Comparison of ENCODE assay signal across 10 cellular contexts in genomic region chr14:91376547-91377477, GRCh38. TPM values are rescaled to one million over a fixed set of nuclear protein-coding genes. Genes with fewer than 3 reads are reported as not detected.
A peak's percentile ranks its signal among the peaks of the same experiment; 100 is the strongest.
DNase-seq lines count a peak whose midpoint lies in the region; ATAC-seq and TF ChIP-seq lines count a peak whose summit lies in the region.
"Had no signal": no experiment of that assay in that cellular context is flagged by ENCODE, and none has a peak within 500 bp of the region (broad histone marks: within the 10 kb centered on the region; RNA-seq: fewer than 3 reads in every experiment).

No MANE protein-coding gene starts in this region.

- in situ Hi-C loops in KBM-7 (cut with MboI; ENCODE audit: low pct_unique_long_range_greater_than_20kb, low sequenced_read_pairs) = no loop called here

- no peaks in the 10 kb centered on the region for H3K36me3 ChIP-seq in KMS-11 (ENCODE audit: insufficient read depth)
- H3K36me3 ChIP-seq: thoracic aorta had no signal

- no peak for TF ChIP-seq CTCF in KMS-11 (conservative IDR thresholded peaks at IDR 0.05; ENCODE audit: low read depth, low read length)
- TF ChIP-seq CTCF in natural killer cell (IDR thresholded peaks at IDR 0.05) = no peak

- H3K4me3 Mint-ChIP-seq in activated CD4-positive, alpha-beta memory T cell treated with anti-CD3 and anti-CD28 coated beads, Interleukin-2, amount 10 ng/mL, durations not matched to agents 7 days and 5 days = no peak overlapping the region
- peak overlapping the region; percentile 79 for H3K4me3 Mint-ChIP-seq in natural killer cell

- peaks cover 37% of the 10 kb centered on the region for H3K79me2 ChIP-seq in KMS-11 (ENCODE audit: insufficient read depth, low read depth)

- peak overlapping the region; percentile 42; the same call in 1 of the 2 replicates for H3K4me2 ChIP-seq in KMS-11

- intact Hi-C loops in natural killer cell (cut with micrococcal nuclease) = loop anchor here (1.0 to 5.0 kb wide), 2 partner anchors 14 to 150 kb away; no protein-coding TSS in a partner anchor

- peaks cover 44% of the 10 kb centered on the region for H3K36me3 Mint-ChIP-seq in activated CD4-positive, alpha-beta memory T cell treated with anti-CD3 and anti-CD28 coated beads, Interleukin-2, amount 10 ng/mL, durations not matched to agents 7 days and 5 days (ENCODE audit: low read depth)
- H3K36me3 Mint-ChIP-seq in natural killer cell = no peaks in the 10 kb centered on the region

- no peak overlapping the region for H3K9ac ChIP-seq in KMS-11

- ATAC-seq in natural killer cell = peak; percentile 35 to 58 (median 56)
- ATAC-seq in HG02970 (IDR thresholded peaks at IDR 0.05; ENCODE audit: low FRiP score, unreplicated experiment) = no peak

- H3K27me3 ChIP-seq in KMS-11 (ENCODE audit: insufficient read depth, low read depth) = no peaks in the 10 kb centered on the region

- no peaks in the 10 kb centered on the region for H3K9me3 Mint-ChIP-seq in activated CD4-positive, alpha-beta memory T cell treated with anti-CD3 and anti-CD28 coated beads, Interleukin-2, amount 10 ng/mL, durations not matched to agents 7 days and 5 days
- no peaks in the 10 kb centered on the region for H3K9me3 Mint-ChIP-seq in natural killer cell

- H3K27ac ChIP-seq in KMS-11 = peak overlapping the region; percentile 39; the same call in 1 of the 2 replicates
- H3K27ac ChIP-seq: thoracic aorta had no signal

- H3K4me3 ChIP-seq in KMS-11 (IDR thresholded peaks at IDR 0.05; ENCODE audit: insufficient read depth, low read depth, low read length) = no peak overlapping the region
- H3K4me3 ChIP-seq: thoracic aorta had no signal

- peak overlapping the region; percentile 46 for H3K27ac Mint-ChIP-seq in activated CD4-positive, alpha-beta memory T cell treated with anti-CD3 and anti-CD28 coated beads, Interleukin-2, amount 10 ng/mL, durations not matched to agents 7 days and 5 days
- H3K27ac Mint-ChIP-seq in natural killer cell = peak overlapping the region; percentile 96 to 98

- CTCF ChIA-PET in activated CD4-positive, alpha-beta memory T cell treated with anti-CD3 and anti-CD28 coated beads, Interleukin-2, amount 10 ng/mL, durations not matched to agents 7 days and 5 days (lab: Charles Lee) = interaction anchor here (1.1 to 1.5 kb wide), 3 partner anchors 21 to 53 kb away, joined by 3 to 6 read pairs (median 4); no protein-coding TSS in a partner anchor

- POLR2A ChIA-PET in activated CD4-positive, alpha-beta memory T cell treated with anti-CD3 and anti-CD28 coated beads, Interleukin-2, amount 10 ng/mL, durations not matched to agents 7 days and 5 days (lab: Charles Lee) = interaction anchor here (0.7 to 10.7 kb wide), 9 partner anchors 10 to 133 kb away, joined by 3 to 135 read pairs (median 3); partner anchors contain the start of gene CCDC88C

- H3K4me1 ChIP-seq in KMS-11 (ENCODE audit: low read depth, poor library complexity, severe bottlenecking) = peaks cover 64% of the 10 kb centered on the region

- H4K20me1 ChIP-seq in KMS-11 (ENCODE audit: insufficient read depth) = no peaks in the 10 kb centered on the region

- H3K4me1 Mint-ChIP-seq in activated CD4-positive, alpha-beta memory T cell treated with anti-CD3 and anti-CD28 coated beads, Interleukin-2, amount 10 ng/mL, durations not matched to agents 7 days and 5 days = peaks cover 99% of the 10 kb centered on the region
- H3K4me1 Mint-ChIP-seq in natural killer cell = peaks cover 97 to 100% of the 10 kb centered on the region in 2 donors

- DNase-seq in DMS153 (lab: John Stamatoyannopoulos, UW) = peak; percentile 26
- no peak for DNase-seq in DMS153 treated with DMSO at 0.1 percent for 48 hours (lab: John Stamatoyannopoulos, UW; ENCODE audit: unreplicated experiment)
- no peak for DNase-seq in activated CD4-positive, alpha-beta memory T cell treated with anti-CD3 and anti-CD28 coated beads, Interleukin-2, amount 10 ng/mL, durations not matched to agents 7 days and 5 days
- peak; percentile 66 for DNase-seq in natural killer cell
- DNase-seq in AG08396 (ENCODE audit: low spot score) = no peak
- DNase-seq in KBM-7 = no peak
- DNase-seq: 8988T had no signal

- H2AFZ ChIP-seq in KMS-11 (ENCODE audit: low read depth) = no peak overlapping the region

- H3K27me3 Mint-ChIP-seq in activated CD4-positive, alpha-beta memory T cell treated with anti-CD3 and anti-CD28 coated beads, Interleukin-2, amount 10 ng/mL, durations not matched to agents 7 days and 5 days = no peaks in the 10 kb centered on the region
- no peaks in the 10 kb centered on the region for H3K27me3 Mint-ChIP-seq in natural killer cell (ENCODE audit: low read depth in 2 of 2)

RNA-seq across cellular contexts. Expression of gene CCDC88C, which starts 40.8 kb away (rescaled TPM):
- 100 to 1,000 TPM; 168 to 175 TPM for total RNA-seq in activated CD4-positive, alpha-beta memory T cell treated with anti-CD3 and anti-CD28 coated beads, Interleukin-2, amount 10 ng/mL, durations not matched to agents 7 days and 5 days
- 100 to 1,000 TPM; 432 to 516 (median 438) TPM for total RNA-seq in natural killer cell

Comparison
In these comparisons a context has a peak if more than half of its experiments do, and no peak if none do; other contexts are left out.
1. DNase-seq: peak in DMS153 (single experiment) and natural killer cell (single experiment); none in DMS153 treated with DMSO at 0.1 percent for 48 hours (single experiment), activated CD4-positive, alpha-beta memory T cell treated with anti-CD3 and anti-CD28 coated beads, Interleukin-2, amount 10 ng/mL, durations not matched to agents 7 days and 5 days (single experiment), AG08396 (single experiment) and KBM-7 (single experiment).